Comparison of ENCODE assay signal across 2 cellular contexts in genomic region chr10:97454330-97455036, GRCh38.
TF ChIP-seq lines count a peak whose summit lies in the region.

No MANE protein-coding gene starts in this region.

TF ChIP-seq in HCT116, 20 proteins besides CTCF, POLR2A, EP300 and RAD21:
- 0 out of 2 replicates have a peak, but pooled peaks have one; percentile 4 for TF ChIP-seq POLR2AphosphoS5 (IDR thresholded peaks at IDR 0.05; ENCODE audit: low read depth, low read length)
- no peak for TF ChIP-seq ZFX (IDR thresholded peaks at IDR 0.05)
- no peak for TF ChIP-seq SIN3A (IDR thresholded peaks at IDR 0.05; ENCODE audit: low read depth)

TF ChIP-seq in endothelial cell of umbilical vein, 7 proteins besides CTCF, POLR2A, EP300 and RAD21:
- TF ChIP-seq GATA2 (IDR thresholded peaks at IDR 0.05; ENCODE audit: insufficient read depth, insufficient read length, low read depth, low read length): no peak
- TF ChIP-seq FOS (IDR thresholded peaks at IDR 0.05; ENCODE audit: borderline replicate concordance, insufficient read depth, low read length): no peak
- no peak for TF ChIP-seq MAX (IDR thresholded peaks at IDR 0.05; ENCODE audit: insufficient read depth, insufficient read length)
- no peak for TF ChIP-seq EZH2 (IDR thresholded peaks at IDR 0.05; ENCODE audit: borderline replicate concordance, low read depth, low read length, severe bottlenecking)
- TF ChIP-seq POLR2AphosphoS5 (IDR thresholded peaks at IDR 0.05; ENCODE audit: insufficient read depth, low read depth, low read length): no peak
TF ChIP-seq in endothelial cell of umbilical vein: peak in this region for 0.
